In genomic region chr2:8799004-8799403, GRCh38 we compare ENCODE assay signal across 17 cellular contexts.
"Had no signal": no experiment of that assay in that cellular context is flagged by ENCODE, and none has a peak within 500 bp of the region (broad histone marks: within the 10 kb centered on the region; RNA-seq: fewer than 3 reads in every experiment).

No MANE protein-coding gene starts in this region.

- ATAC-seq: heart left ventricle, pancreas, right cardiac atrium had no signal

- H3K27me3 Mint-ChIP-seq: activated CD4-positive, alpha-beta memory T cell treated with anti-CD3 and anti-CD28 coated beads for 36 hours; activated naive CD4-positive, alpha-beta T cell treated with anti-CD3 and anti-CD28 coated beads, Interleukin-2, amount 10 ng/mL, durations not matched to agents 7 days and 5 days; memory B cell had no signal

- H3K9me3 Mint-ChIP-seq: activated CD4-positive, alpha-beta memory T cell treated with anti-CD3 and anti-CD28 coated beads for 36 hours; activated naive CD4-positive, alpha-beta T cell treated with anti-CD3 and anti-CD28 coated beads, Interleukin-2, amount 10 ng/mL, durations not matched to agents 7 days and 5 days; memory B cell; nephron; T-helper 2 cell treated with Interferon-gamma antibody and Interleukin-4, amounts not matched to agents 5 μg/mL and 100 μg/mL, for 36 hours had no signal

- H3K27ac Mint-ChIP-seq: activated CD4-positive, alpha-beta memory T cell treated with anti-CD3 and anti-CD28 coated beads for 36 hours; activated naive CD4-positive, alpha-beta T cell treated with anti-CD3 and anti-CD28 coated beads, Interleukin-2, amount 10 ng/mL, durations not matched to agents 7 days and 5 days; memory B cell; nephron; T-helper 2 cell treated with Interferon-gamma antibody and Interleukin-4, amounts not matched to agents 5 μg/mL and 100 μg/mL, for 36 hours had no signal

- DNase-seq: activated CD4-positive, alpha-beta memory T cell treated with anti-CD3 and anti-CD28 coated beads for 36 hours; activated CD4-positive, alpha-beta T cell treated with anti-CD3 and anti-CD28 coated beads for 1 hour; activated effector memory CD4-positive, alpha-beta T cell treated with anti-CD3 and anti-CD28 coated beads, Interleukin-2, amount 50 U/mL, for 16 hours; activated naive CD4-positive, alpha-beta T cell treated with anti-CD3 and anti-CD28 coated beads, Interleukin-2, amount 10 ng/mL, durations not matched to agents 7 days and 5 days; amygdala; cortex of kidney; heart left ventricle; islet precursor cell; left cardiac atrium; pancreas; right cardiac atrium; stimulated activated CD4-positive, alpha-beta T cell treated with anti-CD3 and anti-CD28 coated beads, Interleukin-12 subunit alpha, Interleukin-12 subunit beta, amount 100 ng/mL, for 4 hours; testis; WERI-Rb-1 had no signal

- H3K4me3 Mint-ChIP-seq: activated CD4-positive, alpha-beta memory T cell treated with anti-CD3 and anti-CD28 coated beads for 36 hours; activated naive CD4-positive, alpha-beta T cell treated with anti-CD3 and anti-CD28 coated beads, Interleukin-2, amount 10 ng/mL, durations not matched to agents 7 days and 5 days; memory B cell; nephron; T-helper 2 cell treated with Interferon-gamma antibody and Interleukin-4, amounts not matched to agents 5 μg/mL and 100 μg/mL, for 36 hours had no signal
